1 cellular context compared by ENCODE assay signal in genomic region chr6:68967549-68968300, GRCh38.
TF ChIP-seq lines count a peak whose summit lies in the region.

No MANE protein-coding gene starts in this region.

TF ChIP-seq in K562, 482 proteins besides CTCF, POLR2A, EP300 and RAD21 (continued from another document and continues in another):
- TF ChIP-seq HDAC2 (IDR thresholded peaks at IDR 0.05) (peak; percentile 79; the same call in 1 of the 2 replicates), ESRRB (CRISPR knock-in tag; IDR thresholded peaks at IDR 0.05; ENCODE audit: borderline replicate concordance) (no peak), ZNF282 (CRISPR knock-in tag; IDR thresholded peaks at IDR 0.05) (no peak), ZBTB5 (IDR thresholded peaks at IDR 0.05) (no peak), ZNF696 (CRISPR knock-in tag; conservative IDR thresholded peaks at IDR 0.05) (no peak), NCOA1 (IDR thresholded peaks at IDR 0.05; ENCODE audit: low read depth) (no peak; the same call in 1 of the 2 replicates), ZFX (CRISPR knock-in tag; IDR thresholded peaks at IDR 0.05) (no peak), TFE3 (CRISPR knock-in tag; IDR thresholded peaks at IDR 0.05) (no peak), HOXB6 (CRISPR knock-in tag; IDR thresholded peaks at IDR 0.05; ENCODE audit: borderline replicate concordance) (no peak), YY1 (IDR thresholded peaks at IDR 0.05; ENCODE audit: borderline replicate concordance in 1 of 3, control insufficient read depth in 1 of 3, extremely low read depth in 1 of 3, insufficient read depth in 3 of 3, insufficient read length in 1 of 3, insufficient replicate concordance in 2 of 3, low read depth in 1 of 3, low read length in 2 of 3) (no peak), ZBTB17 (CRISPR knock-in tag; IDR thresholded peaks at IDR 0.05) (no peak), ZNF75A (CRISPR knock-in tag; IDR thresholded peaks at IDR 0.05) (no peak), HNRNPH1 (optimal IDR thresholded peaks at IDR 0.05; ENCODE audit: low read depth, low read length) (no peak), NFYB (IDR thresholded peaks at IDR 0.05; ENCODE audit: extremely low read depth, insufficient read length) (no peak), ZNF780A (CRISPR knock-in tag; IDR thresholded peaks at IDR 0.05) (no peak), TBL1XR1 (IDR thresholded peaks at IDR 0.05; ENCODE audit: low read length in 2 of 2) (no peak), RREB1 (CRISPR knock-in tag; IDR thresholded peaks at IDR 0.05) (no peak), CHAMP1 (IDR thresholded peaks at IDR 0.05) (0 out of 2 replicates have a peak, but pooled peaks have one; percentile 3), TCF15 (CRISPR knock-in tag; IDR thresholded peaks at IDR 0.05) (no peak), SMAD4 (CRISPR knock-in tag; conservative IDR thresholded peaks at IDR 0.05) (no peak), ZNF280B (CRISPR knock-in tag; IDR thresholded peaks at IDR 0.05) (no peak), BDP1 (IDR thresholded peaks at IDR 0.05; ENCODE audit: insufficient read depth, insufficient read length) (no peak), ZMIZ1 (IDR thresholded peaks at IDR 0.05; ENCODE audit: low read depth in 2 of 2, low read length in 2 of 2) (no peak), POLR2H (tag; IDR thresholded peaks at IDR 0.05; ENCODE audit: low read depth) (no peak), ZEB2 (IDR thresholded peaks at IDR 0.05) (0 out of 2 replicates have a peak, but pooled peaks have one; percentile 56), IRF1 (CRISPR knock-in tag; IDR thresholded peaks at IDR 0.05; ENCODE audit: borderline replicate concordance) (no peak), RBM14 (IDR thresholded peaks at IDR 0.05; ENCODE audit: borderline replicate concordance, insufficient read depth, low read depth, low read length) (no peak), HMGXB4 (CRISPR knock-in tag; IDR thresholded peaks at IDR 0.05) (no peak), RNF2 (IDR thresholded peaks at IDR 0.05) (no peak), ERF (CRISPR knock-in tag; IDR thresholded peaks at IDR 0.05) (no peak), KAT2B (IDR thresholded peaks at IDR 0.05; ENCODE audit: low read depth, low read length) (no peak), PTBP1 (IDR thresholded peaks at IDR 0.05; ENCODE audit: low read depth, low read length) (no peak), CEBPB (tag; IDR thresholded peaks at IDR 0.05) (no peak), RBM22 (IDR thresholded peaks at IDR 0.05; ENCODE audit: low read depth, low read length, poor library complexity, severe bottlenecking) (no peak), ZSCAN29 (IDR thresholded peaks at IDR 0.05) (no peak), TCF7L2 (IDR thresholded peaks at IDR 0.05; ENCODE audit: low read depth, low read length) (no peak)
